16 cellular contexts compared by ENCODE assay signal in the genomic region with DNA sequence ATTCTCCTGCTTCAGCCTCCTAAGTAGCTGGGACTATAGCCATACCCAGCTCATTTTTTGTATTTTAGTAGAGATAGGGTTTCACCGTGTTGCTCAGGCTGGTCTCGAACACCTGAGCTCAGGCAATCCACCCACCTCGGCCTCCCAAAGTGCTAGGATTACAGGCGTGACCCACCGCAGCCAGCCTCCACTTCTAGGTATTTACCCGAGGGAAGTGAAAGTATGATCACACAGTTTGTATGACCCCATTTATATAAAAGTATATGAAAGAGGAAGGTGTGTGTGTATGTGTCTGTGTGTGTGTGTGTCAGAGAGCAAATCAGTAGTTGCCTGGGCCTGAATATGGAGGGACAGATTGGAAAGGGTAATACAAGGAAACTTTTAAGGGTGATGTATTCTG. TPM values are rescaled to one million over a fixed set of nuclear protein-coding genes. Genes with fewer than 3 reads are reported as not detected.
DNase-seq lines count a peak whose midpoint lies in the region; ATAC-seq and TF ChIP-seq lines count a peak whose summit lies in the region.
"Had no signal": no experiment of that assay in that cellular context is flagged by ENCODE, and none has a peak within 500 bp of the region (broad histone marks: within the 10 kb centered on the region; RNA-seq: fewer than 3 reads in every experiment).

No MANE protein-coding gene starts in this region.

- peaks cover 0 to 23% (median 9%) of the 10 kb centered on the region in 8 donors for H3K9me3 Mint-ChIP-seq in CD4-positive, alpha-beta memory T cell
- no peaks in the 10 kb centered on the region for H3K9me3 Mint-ChIP-seq in activated T-helper 2 cell treated with anti-CD3 and anti-CD28 coated beads, Interferon-gamma antibody, Interleukin-2, Interleukin-4, amounts not matched to agents 10 μg/mL and 5 μg/mL and 100 μg/mL, durations not matched to agents 14 hours and 24 hours and 36 hours
- no peaks in the 10 kb centered on the region for H3K9me3 Mint-ChIP-seq in nephron progenitor cell

- POLR2A ChIA-PET in CD4-positive, alpha-beta memory T cell (lab: Charles Lee; ENCODE audit: partially characterized antibody), result interaction anchor here (3.6 kb wide), 1 partner anchor 281 kb away, joined by 33 read pairs; a partner anchor contains a TSS

- H3K4me3 ChIP-seq in CD4-positive, alpha-beta memory T cell (ENCODE audit: low read length in 2 of 2), result no peak overlapping the region
- no peak overlapping the region for H3K4me3 ChIP-seq in Karpas-422 (ENCODE audit: low read length)
- H3K4me3 ChIP-seq: smooth muscle cell, testis had no signal

- H3K4me3 Mint-ChIP-seq in CD4-positive, alpha-beta memory T cell, result peak overlapping the region in 5 of 8 donors; percentile 5 to 66 (median 11)
- H3K4me3 Mint-ChIP-seq in activated T-helper 2 cell treated with anti-CD3 and anti-CD28 coated beads, Interferon-gamma antibody, Interleukin-2, Interleukin-4, amounts not matched to agents 10 μg/mL and 5 μg/mL and 100 μg/mL, durations not matched to agents 14 hours and 24 hours and 36 hours (ENCODE audit: low read depth), result no peak overlapping the region
- peak overlapping the region; percentile 14 for H3K4me3 Mint-ChIP-seq in nephron progenitor cell

- peaks cover 26 to 66% (median 39%) of the 10 kb centered on the region in 4 donors for H3K4me1 Mint-ChIP-seq in CD4-positive, alpha-beta memory T cell
- peaks cover 38% of the 10 kb centered on the region for H3K4me1 Mint-ChIP-seq in activated T-helper 2 cell treated with anti-CD3 and anti-CD28 coated beads, Interferon-gamma antibody, Interleukin-2, Interleukin-4, amounts not matched to agents 10 μg/mL and 5 μg/mL and 100 μg/mL, durations not matched to agents 14 hours and 24 hours and 36 hours (ENCODE audit: low read depth)
- H3K4me1 Mint-ChIP-seq in nephron progenitor cell, result peaks cover 40% of the 10 kb centered on the region

- no peaks in the 10 kb centered on the region for H3K27me3 ChIP-seq in CD4-positive, alpha-beta memory T cell (ENCODE audit: insufficient read depth, low read length)
- no peaks in the 10 kb centered on the region for H3K27me3 ChIP-seq in Karpas-422 (ENCODE audit: low read length)
- H3K27me3 ChIP-seq: testis had no signal

- no peak overlapping the region for H2AFZ ChIP-seq in Karpas-422 (ENCODE audit: low read length)

- intact Hi-C loops in CD4-positive, alpha-beta memory T cell (cut with micrococcal nuclease), result no loop called here
- intact Hi-C loops in activated T-helper 2 cell treated with anti-CD3 and anti-CD28 coated beads, Interferon-gamma antibody, Interleukin-2, Interleukin-4, amounts not matched to agents 10 μg/mL and 5 μg/mL and 100 μg/mL, durations not matched to agents 14 hours and 24 hours and 36 hours (cut with micrococcal nuclease), result no loop called here

- H3K4me1 ChIP-seq in CD4-positive, alpha-beta memory T cell (ENCODE audit: insufficient read depth, low read length), result peaks cover 56% of the 10 kb centered on the region
- peaks cover 60% of the 10 kb centered on the region for H3K4me1 ChIP-seq in Karpas-422 (ENCODE audit: low read length)

- H3K36me3 Mint-ChIP-seq in CD4-positive, alpha-beta memory T cell, result peaks cover 7 to 13% of the 10 kb centered on the region in 2 donors
- H3K36me3 Mint-ChIP-seq in activated T-helper 2 cell treated with anti-CD3 and anti-CD28 coated beads, Interferon-gamma antibody, Interleukin-2, Interleukin-4, amounts not matched to agents 10 μg/mL and 5 μg/mL and 100 μg/mL, durations not matched to agents 14 hours and 24 hours and 36 hours (ENCODE audit: low read depth), result peaks cover 23% of the 10 kb centered on the region
- H3K36me3 Mint-ChIP-seq in nephron progenitor cell (ENCODE audit: low read depth), result peaks cover 15% of the 10 kb centered on the region

- H3K9me3 ChIP-seq in CD4-positive, alpha-beta memory T cell (ENCODE audit: control insufficient read depth in 1 of 2, low read length in 2 of 2), result no peaks in the 10 kb centered on the region
- H3K9me3 ChIP-seq in Karpas-422 (ENCODE audit: low read length), result no peaks in the 10 kb centered on the region
- H3K9me3 ChIP-seq: testis had no signal

- peak overlapping the region; percentile 85 for H3K4me2 ChIP-seq in Karpas-422 (ENCODE audit: low read depth, low read length, poor library complexity, severe bottlenecking)
- H3K4me2 ChIP-seq: smooth muscle cell had no signal

- peaks cover 28% of the 10 kb centered on the region for H3K79me2 ChIP-seq in Karpas-422 (ENCODE audit: low read length)

- CTCF ChIA-PET in CD4-positive, alpha-beta memory T cell (lab: Charles Lee; ENCODE audit: partially characterized antibody), result interaction anchor here (0.7 kb wide), 1 partner anchor 30 kb away, joined by 3 read pairs; no protein-coding TSS in a partner anchor

- DNase-seq in CD4-positive, alpha-beta memory T cell, result no peak
- DNase-seq in Karpas-422 (peak; percentile 80), nephron progenitor cell (no peak), kidney glomerular epithelial cell (lab: John Stamatoyannopoulos, UW) (no peak), NCI-H1436 treated with DMSO at 0.1 percent for 48 hours (lab: John Stamatoyannopoulos, UW) (no peak), COLO668 (lab: John Stamatoyannopoulos, UW; ENCODE audit: unreplicated experiment) (no peak)
- no peak for DNase-seq in activated T-helper 2 cell treated with anti-CD3 and anti-CD28 coated beads, Interferon-gamma antibody, Interleukin-2, Interleukin-4, amounts not matched to agents 10 μg/mL and 5 μg/mL and 100 μg/mL, durations not matched to agents 14 hours and 24 hours and 36 hours (ENCODE audit: low spot score)
- DNase-seq: activated effector memory CD4-positive, alpha-beta T cell treated with Interleukin-2 at 50 U/mL for 16 hours; Calu3; head of caudate nucleus; left cardiac atrium; NCI-H1930; nucleus accumbens; testis had no signal

- peak overlapping the region; percentile 63 to 100 (median 100) for H3K27ac Mint-ChIP-seq in CD4-positive, alpha-beta memory T cell
- H3K27ac Mint-ChIP-seq in activated T-helper 2 cell treated with anti-CD3 and anti-CD28 coated beads, Interferon-gamma antibody, Interleukin-2, Interleukin-4, amounts not matched to agents 10 μg/mL and 5 μg/mL and 100 μg/mL, durations not matched to agents 14 hours and 24 hours and 36 hours, result peak overlapping the region; percentile 99
- no peak overlapping the region for H3K27ac Mint-ChIP-seq in nephron progenitor cell

- no peak for ATAC-seq in GM19324 (IDR thresholded peaks at IDR 0.05; ENCODE audit: low FRiP score, unreplicated experiment)
- ATAC-seq: left cardiac atrium had no signal

- TF ChIP-seq CTCF in nephron progenitor cell (IDR thresholded peaks at IDR 0.05), result no peak

- H4K20me1 ChIP-seq in Karpas-422 (ENCODE audit: insufficient read depth, low read depth, low read length), result peaks cover 24% of the 10 kb centered on the region

- no peaks in the 10 kb centered on the region for H3K36me3 ChIP-seq in CD4-positive, alpha-beta memory T cell (ENCODE audit: insufficient read depth, low read length)
- H3K36me3 ChIP-seq in Karpas-422 (ENCODE audit: insufficient read depth, low read length), result peaks cover 16% of the 10 kb centered on the region

- no peaks in the 10 kb centered on the region for H3K9me2 ChIP-seq in Karpas-422 (replicated peaks; ENCODE audit: insufficient read depth, low read length)

- H3K27ac ChIP-seq in CD4-positive, alpha-beta memory T cell (ENCODE audit: low read depth, low read length), result peak overlapping the region; percentile 96
- H3K27ac ChIP-seq in Karpas-422 (ENCODE audit: low read length), result no peak overlapping the region
- H3K27ac ChIP-seq: testis had no signal

- H3K27me3 Mint-ChIP-seq in CD4-positive, alpha-beta memory T cell, result no peaks in the 10 kb centered on the region
- H3K27me3 Mint-ChIP-seq in activated T-helper 2 cell treated with anti-CD3 and anti-CD28 coated beads, Interferon-gamma antibody, Interleukin-2, Interleukin-4, amounts not matched to agents 10 μg/mL and 5 μg/mL and 100 μg/mL, durations not matched to agents 14 hours and 24 hours and 36 hours (ENCODE audit: low read depth), result no peaks in the 10 kb centered on the region
- H3K27me3 Mint-ChIP-seq in nephron progenitor cell (ENCODE audit: low read depth, poor library complexity), result peaks cover 27% of the 10 kb centered on the region

- H3K9ac ChIP-seq in Karpas-422 (ENCODE audit: low read length), result no peak overlapping the region

RNA-seq across cellular contexts. Expression of a gene that starts 2.0 kb away (rescaled TPM):
- 10 to 100 TPM; 26.6 to 27.4 TPM for total RNA-seq in CD4-positive, alpha-beta memory T cell
- polyA plus RNA-seq in CD4-positive, alpha-beta memory T cell, result 1 to 10 TPM; 1.1 to 2.2 TPM
- 7.3 and 11.8 TPM in 2 replicates for total RNA-seq in Karpas-422 (2014; rRNA removed; shearing (Covaris generic); ENCODE audit: low replicate concordance)
- 32.9 and 33.9 TPM in 2 replicates for total RNA-seq in activated T-helper 2 cell treated with anti-CD3 and anti-CD28 coated beads, Interferon-gamma antibody, Interleukin-2, Interleukin-4, amounts not matched to agents 10 μg/mL and 5 μg/mL and 100 μg/mL, durations not matched to agents 14 hours and 24 hours and 36 hours

RNA-seq across cellular contexts. Expression of a gene that starts 39.4 kb away (rescaled TPM):
- 100 to 1,000 TPM; 168 to 169 TPM for total RNA-seq in CD4-positive, alpha-beta memory T cell
- 100 to 1,000 TPM; 231 to 236 TPM for polyA plus RNA-seq in CD4-positive, alpha-beta memory T cell
- total RNA-seq in Karpas-422 (2014; rRNA removed; shearing (Covaris generic); ENCODE audit: low replicate concordance), result 188 and 202 TPM in 2 replicates
- 204 and 208 TPM in 2 replicates for total RNA-seq in activated T-helper 2 cell treated with anti-CD3 and anti-CD28 coated beads, Interferon-gamma antibody, Interleukin-2, Interleukin-4, amounts not matched to agents 10 μg/mL and 5 μg/mL and 100 μg/mL, durations not matched to agents 14 hours and 24 hours and 36 hours
